1 cellular context compared by ENCODE assay signal in the genomic region with DNA sequence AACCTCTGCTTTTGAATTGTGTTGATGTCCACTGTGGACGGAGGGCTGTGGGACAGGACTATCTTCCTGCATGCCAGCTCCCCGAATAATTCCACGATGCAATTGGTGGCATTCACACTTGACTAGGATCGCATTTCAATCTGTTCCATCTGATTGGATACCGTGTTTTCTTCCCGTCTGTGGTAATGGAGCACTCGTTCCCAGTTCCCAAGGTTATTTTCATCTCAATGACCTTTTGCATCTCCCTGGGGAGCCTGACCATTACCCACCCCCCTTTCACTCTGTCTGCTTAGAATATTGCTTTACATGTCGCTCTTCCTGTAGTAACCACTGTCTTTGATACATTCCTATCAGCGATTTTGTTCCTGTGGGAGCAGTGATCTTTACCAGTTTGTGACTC.
TF ChIP-seq lines count a peak whose summit lies in the region.

No MANE protein-coding gene starts in this region.

TF ChIP-seq in H1, 55 proteins besides CTCF, POLR2A, EP300 and RAD21:
- TF ChIP-seq, protein P1, sequence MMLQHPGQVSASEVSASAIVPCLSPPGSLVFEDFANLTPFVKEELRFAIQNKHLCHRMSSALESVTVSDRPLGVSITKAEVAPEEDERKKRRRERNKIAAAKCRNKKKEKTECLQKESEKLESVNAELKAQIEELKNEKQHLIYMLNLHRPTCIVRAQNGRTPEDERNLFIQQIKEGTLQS (IDR thresholded peaks at IDR 0.05; ENCODE audit: insufficient read depth, low read depth, low read length): no peak
- TF ChIP-seq TEAD4 (IDR thresholded peaks at IDR 0.05; ENCODE audit: low read depth, low read length) (no peak), TAF7 (optimal IDR thresholded peaks at IDR 0.05; ENCODE audit: borderline replicate concordance, low read depth, low read length) (no peak), SUZ12 (IDR thresholded peaks at IDR 0.05; ENCODE audit: low read length) (no peak), POU5F1 (IDR thresholded peaks at IDR 0.05; ENCODE audit: low read depth, low read length) (no peak), TBP (IDR thresholded peaks at IDR 0.05; ENCODE audit: low read depth, low read length) (no peak), MAFK (IDR thresholded peaks at IDR 0.05; ENCODE audit: low read depth, low read length) (no peak), EGR1 (IDR thresholded peaks at IDR 0.05; ENCODE audit: borderline replicate concordance, low read depth, low read length) (no peak), CREB1 (IDR thresholded peaks at IDR 0.05) (no peak)
